1 cellular context compared by ENCODE assay signal in the genomic region with DNA sequence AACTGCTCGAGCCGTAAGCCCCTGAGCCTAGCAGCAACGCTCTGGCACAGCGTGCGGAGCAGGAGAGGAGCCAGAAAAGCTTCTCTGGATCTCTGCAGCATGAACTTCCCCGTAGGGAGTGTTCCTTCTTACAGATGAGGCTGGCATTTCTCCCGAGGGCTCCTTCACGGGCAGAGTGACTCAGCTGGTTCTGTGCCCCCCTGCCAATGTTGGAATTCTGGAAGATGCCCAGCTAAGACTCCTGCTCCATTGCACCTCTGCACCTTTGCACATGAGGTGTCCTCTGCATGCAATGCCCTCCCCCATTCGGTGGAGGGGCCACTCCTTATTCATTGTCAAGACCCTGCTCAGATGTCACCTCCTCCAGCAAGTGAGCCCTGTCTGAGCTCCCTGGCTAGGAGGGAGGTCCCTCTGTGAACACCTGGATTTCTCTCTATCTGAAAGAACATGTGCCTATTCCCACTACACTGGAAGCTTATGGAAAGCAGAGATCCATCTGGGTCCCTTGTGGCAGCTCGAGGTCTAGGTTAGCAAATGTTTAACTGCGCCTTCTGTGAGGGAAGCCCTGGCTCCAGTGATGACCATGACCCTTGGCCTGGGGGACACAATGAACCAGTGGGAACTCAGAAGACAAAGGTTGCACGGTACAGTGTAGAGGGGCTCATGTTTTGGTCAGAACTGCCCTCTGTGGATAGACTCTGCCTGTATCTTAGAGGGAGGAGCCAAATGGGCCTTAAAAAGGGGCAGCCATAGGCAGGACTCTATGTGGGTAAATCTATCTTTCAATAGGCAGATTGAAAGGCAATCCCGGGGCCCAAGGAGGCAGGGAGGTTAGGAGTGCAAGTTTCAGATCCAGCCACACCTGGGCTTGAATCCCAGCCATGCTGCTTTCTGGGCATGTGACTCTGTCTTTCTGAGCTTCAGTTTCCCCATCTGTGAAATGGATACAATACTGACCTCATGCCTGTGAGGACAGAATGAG.
TF ChIP-seq lines count a peak whose summit lies in the region.

No MANE protein-coding gene starts in this region.

TF ChIP-seq in HepG2, 621 proteins besides CTCF, POLR2A, EP300 and RAD21 (continued from another document and continues in another):
- TF ChIP-seq, protein P1, sequence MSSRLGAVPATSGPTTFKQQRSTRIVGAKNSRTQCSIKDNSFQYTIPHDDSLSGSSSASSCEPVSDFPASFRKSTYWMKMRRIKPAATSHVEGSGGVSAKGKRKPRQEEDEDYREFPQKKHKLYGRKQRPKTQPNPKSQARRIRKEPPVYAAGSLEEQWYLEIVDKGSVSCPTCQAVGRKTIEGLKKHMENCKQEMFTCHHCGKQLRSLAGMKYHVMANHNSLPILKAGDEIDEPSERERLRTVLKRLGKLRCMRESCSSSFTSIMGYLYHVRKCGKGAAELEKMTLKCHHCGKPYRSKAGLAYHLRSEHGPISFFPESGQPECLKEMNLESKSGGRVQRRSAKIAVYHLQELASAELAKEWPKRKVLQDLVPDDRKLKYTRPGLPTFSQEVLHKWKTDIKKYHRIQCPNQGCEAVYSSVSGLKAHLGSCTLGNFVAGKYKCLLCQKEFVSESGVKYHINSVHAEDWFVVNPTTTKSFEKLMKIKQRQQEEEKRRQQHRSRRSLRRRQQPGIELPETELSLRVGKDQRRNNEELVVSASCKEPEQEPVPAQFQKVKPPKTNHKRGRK (CRISPR knock-in tag; IDR thresholded peaks at IDR 0.05): no peak
- TF ChIP-seq THAP11 (CRISPR knock-in tag; IDR thresholded peaks at IDR 0.05) (peak; percentile 73), AKAP8 (CRISPR knock-in tag; IDR thresholded peaks at IDR 0.05) (0 out of 2 replicates have a peak, but pooled peaks have one; percentile 62), ZNF460 (CRISPR knock-in tag; IDR thresholded peaks at IDR 0.05; ENCODE audit: borderline replicate concordance) (no peak), CREM (IDR thresholded peaks at IDR 0.05) (peak; percentile 64; the same call in 1 of the 2 replicates), CREM (CRISPR knock-in tag; IDR thresholded peaks at IDR 0.05) (no peak), MYC (CRISPR knock-in tag; IDR thresholded peaks at IDR 0.05; ENCODE audit: borderline replicate concordance) (peak; percentile 42), POLR2AphosphoS5 (IDR thresholded peaks at IDR 0.05; ENCODE audit: low read depth, low read length) (peak; percentile 34; the same call in 1 of the 2 replicates), CENPX (CRISPR knock-in tag; IDR thresholded peaks at IDR 0.05) (no peak), CC2D1A (CRISPR knock-in tag; IDR thresholded peaks at IDR 0.05) (0 out of 2 replicates have a peak, but pooled peaks have one; percentile 39), CBX1 (IDR thresholded peaks at IDR 0.05; ENCODE audit: low read depth) (peak; percentile 64), MZF1 (CRISPR knock-in tag; IDR thresholded peaks at IDR 0.05; ENCODE audit: borderline replicate concordance) (no peak), ZNF747 (CRISPR knock-in tag; IDR thresholded peaks at IDR 0.05; ENCODE audit: borderline replicate concordance) (peak; percentile 79), ZNF567 (CRISPR knock-in tag; IDR thresholded peaks at IDR 0.05; ENCODE audit: borderline replicate concordance) (peak; percentile 23; the same call in 1 of the 2 replicates), CAMTA2 (CRISPR knock-in tag; IDR thresholded peaks at IDR 0.05; ENCODE audit: borderline replicate concordance) (no peak), TBL1XR1 (IDR thresholded peaks at IDR 0.05; ENCODE audit: borderline replicate concordance, low read length, partially characterized antibody) (no peak), KMT2B (CRISPR knock-in tag; IDR thresholded peaks at IDR 0.05) (no peak; the same call in 1 of the 2 replicates), NR2C2 (CRISPR knock-in tag; IDR thresholded peaks at IDR 0.05; ENCODE audit: borderline replicate concordance) (peak; percentile 93), DPF2 (CRISPR knock-in tag; IDR thresholded peaks at IDR 0.05; ENCODE audit: borderline replicate concordance, low read depth) (peak; percentile 85; the same call in 1 of the 2 replicates), KLF11 (CRISPR knock-in tag; IDR thresholded peaks at IDR 0.05) (peak; percentile 44; the same call in 1 of the 2 replicates), RFX5 (IDR thresholded peaks at IDR 0.05; ENCODE audit: low read depth, low read length) (no peak), NR2F6 (IDR thresholded peaks at IDR 0.05) (peak; percentile 98), NR2F6 (CRISPR knock-in tag; IDR thresholded peaks at IDR 0.05) (peak; percentile 99), ZNF12 (CRISPR knock-in tag; IDR thresholded peaks at IDR 0.05) (peak; percentile 30; the same call in 1 of the 2 replicates), FOXA1 (IDR thresholded peaks at IDR 0.05) (no peak), FOXA1 (CRISPR knock-in tag; IDR thresholded peaks at IDR 0.05) (no peak), ZNF629 (CRISPR knock-in tag; conservative IDR thresholded peaks at IDR 0.05) (peak; percentile 97), ADNP (CRISPR knock-in tag; IDR thresholded peaks at IDR 0.05) (peak; percentile 79; the same call in 1 of the 2 replicates), ZNF343 (CRISPR knock-in tag; IDR thresholded peaks at IDR 0.05) (no peak), SRSF1 (optimal IDR thresholded peaks at IDR 0.05; ENCODE audit: low read depth, low read length) (no peak), ZNF530 (CRISPR knock-in tag; IDR thresholded peaks at IDR 0.05; ENCODE audit: low read depth) (no peak), ZNF879 (CRISPR knock-in tag; IDR thresholded peaks at IDR 0.05) (no peak), SMARCE1 (IDR thresholded peaks at IDR 0.05; ENCODE audit: borderline replicate concordance) (no peak), SMAD1 (CRISPR knock-in tag; IDR thresholded peaks at IDR 0.05; ENCODE audit: borderline replicate concordance, low read depth) (no peak), NFRKB (IDR thresholded peaks at IDR 0.05) (no peak), TCF7 (IDR thresholded peaks at IDR 0.05; ENCODE audit: low read depth) (no peak), SOX6 (IDR thresholded peaks at IDR 0.05) (no peak), SOX6 (CRISPR knock-in tag; IDR thresholded peaks at IDR 0.05) (peak; percentile 98), NFIB (CRISPR knock-in tag; IDR thresholded peaks at IDR 0.05; ENCODE audit: borderline replicate concordance) (no peak)
- TF ChIP-seq, protein P2, sequence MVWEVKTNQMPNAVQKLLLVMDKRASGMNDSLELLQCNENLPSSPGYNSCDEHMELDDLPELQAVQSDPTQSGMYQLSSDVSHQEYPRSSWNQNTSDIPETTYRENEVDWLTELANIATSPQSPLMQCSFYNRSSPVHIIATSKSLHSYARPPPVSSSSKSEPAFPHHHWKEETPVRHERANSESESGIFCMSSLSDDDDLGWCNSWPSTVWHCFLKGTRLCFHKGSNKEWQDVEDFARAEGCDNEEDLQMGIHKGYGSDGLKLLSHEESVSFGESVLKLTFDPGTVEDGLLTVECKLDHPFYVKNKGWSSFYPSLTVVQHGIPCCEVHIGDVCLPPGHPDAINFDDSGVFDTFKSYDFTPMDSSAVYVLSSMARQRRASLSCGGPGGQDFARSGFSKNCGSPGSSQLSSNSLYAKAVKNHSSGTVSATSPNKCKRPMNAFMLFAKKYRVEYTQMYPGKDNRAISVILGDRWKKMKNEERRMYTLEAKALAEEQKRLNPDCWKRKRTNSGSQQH (CRISPR knock-in tag; IDR thresholded peaks at IDR 0.05; ENCODE audit: low read depth): no peak
- TF ChIP-seq, protein P3, sequence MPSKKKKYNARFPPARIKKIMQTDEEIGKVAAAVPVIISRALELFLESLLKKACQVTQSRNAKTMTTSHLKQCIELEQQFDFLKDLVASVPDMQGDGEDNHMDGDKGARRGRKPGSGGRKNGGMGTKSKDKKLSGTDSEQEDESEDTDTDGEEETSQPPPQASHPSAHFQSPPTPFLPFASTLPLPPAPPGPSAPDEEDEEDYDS (CRISPR knock-in tag; IDR thresholded peaks at IDR 0.05): peak; percentile 64; the same call in 1 of the 2 replicates
- TF ChIP-seq, protein P4, sequence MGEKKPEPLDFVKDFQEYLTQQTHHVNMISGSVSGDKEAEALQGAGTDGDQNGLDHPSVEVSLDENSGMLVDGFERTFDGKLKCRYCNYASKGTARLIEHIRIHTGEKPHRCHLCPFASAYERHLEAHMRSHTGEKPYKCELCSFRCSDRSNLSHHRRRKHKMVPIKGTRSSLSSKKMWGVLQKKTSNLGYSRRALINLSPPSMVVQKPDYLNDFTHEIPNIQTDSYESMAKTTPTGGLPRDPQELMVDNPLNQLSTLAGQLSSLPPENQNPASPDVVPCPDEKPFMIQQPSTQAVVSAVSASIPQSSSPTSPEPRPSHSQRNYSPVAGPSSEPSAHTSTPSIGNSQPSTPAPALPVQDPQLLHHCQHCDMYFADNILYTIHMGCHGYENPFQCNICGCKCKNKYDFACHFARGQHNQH (CRISPR knock-in tag; IDR thresholded peaks at IDR 0.05): peak; percentile 90
- TF ChIP-seq, protein P5, sequence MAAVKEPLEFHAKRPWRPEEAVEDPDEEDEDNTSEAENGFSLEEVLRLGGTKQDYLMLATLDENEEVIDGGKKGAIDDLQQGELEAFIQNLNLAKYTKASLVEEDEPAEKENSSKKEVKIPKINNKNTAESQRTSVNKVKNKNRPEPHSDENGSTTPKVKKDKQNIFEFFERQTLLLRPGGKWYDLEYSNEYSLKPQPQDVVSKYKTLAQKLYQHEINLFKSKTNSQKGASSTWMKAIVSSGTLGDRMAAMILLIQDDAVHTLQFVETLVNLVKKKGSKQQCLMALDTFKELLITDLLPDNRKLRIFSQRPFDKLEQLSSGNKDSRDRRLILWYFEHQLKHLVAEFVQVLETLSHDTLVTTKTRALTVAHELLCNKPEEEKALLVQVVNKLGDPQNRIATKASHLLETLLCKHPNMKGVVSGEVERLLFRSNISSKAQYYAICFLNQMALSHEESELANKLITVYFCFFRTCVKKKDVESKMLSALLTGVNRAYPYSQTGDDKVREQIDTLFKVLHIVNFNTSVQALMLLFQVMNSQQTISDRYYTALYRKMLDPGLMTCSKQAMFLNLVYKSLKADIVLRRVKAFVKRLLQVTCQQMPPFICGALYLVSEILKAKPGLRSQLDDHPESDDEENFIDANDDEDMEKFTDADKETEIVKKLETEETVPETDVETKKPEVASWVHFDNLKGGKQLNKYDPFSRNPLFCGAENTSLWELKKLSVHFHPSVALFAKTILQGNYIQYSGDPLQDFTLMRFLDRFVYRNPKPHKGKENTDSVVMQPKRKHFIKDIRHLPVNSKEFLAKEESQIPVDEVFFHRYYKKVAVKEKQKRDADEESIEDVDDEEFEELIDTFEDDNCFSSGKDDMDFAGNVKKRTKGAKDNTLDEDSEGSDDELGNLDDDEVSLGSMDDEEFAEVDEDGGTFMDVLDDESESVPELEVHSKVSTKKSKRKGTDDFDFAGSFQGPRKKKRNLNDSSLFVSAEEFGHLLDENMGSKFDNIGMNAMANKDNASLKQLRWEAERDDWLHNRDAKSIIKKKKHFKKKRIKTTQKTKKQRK (IDR thresholded peaks at IDR 0.05; ENCODE audit: low read length): no peak
- TF ChIP-seq, protein P6, sequence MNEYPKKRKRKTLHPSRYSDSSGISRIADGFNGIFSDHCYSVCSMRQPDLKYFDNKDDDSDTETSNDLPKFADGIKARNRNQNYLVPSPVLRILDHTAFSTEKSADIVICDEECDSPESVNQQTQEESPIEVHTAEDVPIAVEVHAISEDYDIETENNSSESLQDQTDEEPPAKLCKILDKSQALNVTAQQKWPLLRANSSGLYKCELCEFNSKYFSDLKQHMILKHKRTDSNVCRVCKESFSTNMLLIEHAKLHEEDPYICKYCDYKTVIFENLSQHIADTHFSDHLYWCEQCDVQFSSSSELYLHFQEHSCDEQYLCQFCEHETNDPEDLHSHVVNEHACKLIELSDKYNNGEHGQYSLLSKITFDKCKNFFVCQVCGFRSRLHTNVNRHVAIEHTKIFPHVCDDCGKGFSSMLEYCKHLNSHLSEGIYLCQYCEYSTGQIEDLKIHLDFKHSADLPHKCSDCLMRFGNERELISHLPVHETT (CRISPR knock-in tag; conservative IDR thresholded peaks at IDR 0.05): no peak
- TF ChIP-seq, protein P7, sequence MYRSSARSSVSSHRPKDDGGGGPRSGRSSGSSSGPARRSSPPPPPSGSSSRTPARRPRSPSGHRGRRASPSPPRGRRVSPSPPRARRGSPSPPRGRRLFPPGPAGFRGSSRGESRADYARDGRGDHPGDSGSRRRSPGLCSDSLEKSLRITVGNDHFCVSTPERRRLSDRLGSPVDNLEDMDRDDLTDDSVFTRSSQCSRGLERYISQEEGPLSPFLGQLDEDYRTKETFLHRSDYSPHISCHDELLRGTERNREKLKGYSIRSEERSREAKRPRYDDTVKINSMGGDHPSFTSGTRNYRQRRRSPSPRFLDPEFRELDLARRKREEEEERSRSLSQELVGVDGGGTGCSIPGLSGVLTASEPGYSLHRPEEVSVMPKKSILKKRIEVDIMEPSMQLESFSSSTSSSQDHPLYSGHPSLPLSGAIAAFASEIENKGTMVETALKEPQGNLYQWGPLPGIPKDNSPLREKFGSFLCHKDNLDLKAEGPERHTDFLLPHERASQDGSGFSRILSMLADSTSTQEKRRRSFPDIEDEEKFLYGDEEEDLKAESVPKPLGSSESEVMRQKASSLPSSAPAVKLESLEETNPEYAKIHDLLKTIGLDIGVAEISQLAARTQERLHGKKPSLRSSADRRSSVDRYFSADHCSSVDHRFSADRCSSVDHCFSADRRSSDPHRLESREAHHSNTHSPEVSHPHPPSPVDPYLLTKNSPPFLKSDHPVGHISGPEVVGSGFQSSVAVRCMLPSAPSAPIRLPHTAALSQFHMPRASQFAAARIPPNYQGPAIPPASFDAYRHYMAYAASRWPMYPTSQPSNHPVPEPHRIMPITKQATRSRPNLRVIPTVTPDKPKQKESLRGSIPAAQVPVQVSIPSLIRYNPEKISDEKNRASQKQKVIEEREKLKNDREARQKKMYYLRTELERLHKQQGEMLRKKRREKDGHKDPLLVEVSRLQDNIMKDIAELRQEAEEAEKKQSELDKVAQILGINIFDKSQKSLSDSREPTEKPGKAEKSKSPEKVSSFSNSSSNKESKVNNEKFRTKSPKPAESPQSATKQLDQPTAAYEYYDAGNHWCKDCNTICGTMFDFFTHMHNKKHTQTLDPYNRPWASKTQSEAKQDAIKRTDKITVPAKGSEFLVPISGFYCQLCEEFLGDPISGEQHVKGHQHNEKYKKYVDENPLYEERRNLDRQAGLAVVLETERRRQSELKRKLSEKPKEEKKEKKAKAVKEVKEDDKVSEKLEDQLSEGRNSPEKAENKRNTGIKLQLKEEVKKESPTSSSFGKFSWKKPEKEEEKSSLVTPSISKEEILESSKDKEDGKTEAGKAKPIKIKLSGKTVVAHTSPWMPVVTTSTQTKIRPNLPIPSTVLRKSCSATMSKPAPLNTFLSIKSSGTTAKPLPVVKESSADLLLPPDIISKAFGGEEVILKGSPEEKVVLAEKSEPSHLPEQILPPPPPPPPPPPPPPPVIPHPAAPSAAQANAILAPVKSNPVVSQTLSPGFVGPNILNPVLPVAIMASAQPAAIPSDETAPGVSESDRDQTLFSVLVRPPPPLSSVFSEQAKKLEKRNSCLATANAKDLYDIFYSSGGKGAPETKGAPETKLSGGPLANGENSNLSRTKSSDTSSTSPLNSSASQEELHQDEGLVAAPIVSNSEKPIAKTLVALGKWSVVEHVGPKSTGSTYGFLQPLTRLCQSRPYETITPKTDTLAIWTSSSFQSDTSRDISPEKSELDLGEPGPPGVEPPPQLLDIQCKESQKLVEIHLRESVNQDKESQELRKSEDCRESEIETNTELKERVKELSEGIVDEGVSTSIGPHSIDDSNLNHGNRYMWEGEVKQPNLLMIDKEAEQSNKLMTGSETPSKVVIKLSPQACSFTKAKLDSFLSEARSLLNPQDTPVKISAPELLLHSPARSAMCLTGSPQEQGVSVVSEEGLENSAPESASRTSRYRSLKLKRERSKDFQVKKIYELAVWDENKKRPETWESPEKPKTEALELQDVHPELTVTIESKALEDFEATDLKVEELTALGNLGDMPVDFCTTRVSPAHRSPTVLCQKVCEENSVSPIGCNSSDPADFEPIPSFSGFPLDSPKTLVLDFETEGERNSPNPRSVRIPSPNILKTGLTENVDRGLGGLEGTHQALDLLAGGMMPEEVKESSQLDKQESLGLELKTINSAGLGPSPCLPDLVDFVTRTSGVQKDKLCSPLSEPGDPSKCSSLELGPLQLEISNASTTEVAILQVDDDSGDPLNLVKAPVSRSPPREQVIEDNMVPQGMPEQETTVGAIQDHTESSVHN (CRISPR knock-in tag; IDR thresholded peaks at IDR 0.05): no peak
